ENCODE assay signal across 1 cellular context in genomic region chr9:79023134-79023577, GRCh38.
A peak's percentile ranks its signal among the peaks of the same experiment; 100 is the strongest.
TF ChIP-seq lines count a peak whose summit lies in the region.

No MANE protein-coding gene starts in this region.

TF ChIP-seq in IMR-90, 13 proteins besides CTCF, POLR2A, EP300 and RAD21 (continued from another document):
- TF ChIP-seq RCOR1 (IDR thresholded peaks at IDR 0.05; ENCODE audit: insufficient replicate concordance, low read length) = peak; percentile 49
- no peak for TF ChIP-seq RFX5 (IDR thresholded peaks at IDR 0.05; ENCODE audit: low read depth, low read length)
- TF ChIP-seq BHLHE40 (IDR thresholded peaks at IDR 0.05; ENCODE audit: low read depth, low read length) = no peak
- TF ChIP-seq CEBPB (IDR thresholded peaks at IDR 0.05; ENCODE audit: low read depth, low read length) = no peak
